Comparison of ENCODE assay signal across 8 cellular contexts in the genomic region with DNA sequence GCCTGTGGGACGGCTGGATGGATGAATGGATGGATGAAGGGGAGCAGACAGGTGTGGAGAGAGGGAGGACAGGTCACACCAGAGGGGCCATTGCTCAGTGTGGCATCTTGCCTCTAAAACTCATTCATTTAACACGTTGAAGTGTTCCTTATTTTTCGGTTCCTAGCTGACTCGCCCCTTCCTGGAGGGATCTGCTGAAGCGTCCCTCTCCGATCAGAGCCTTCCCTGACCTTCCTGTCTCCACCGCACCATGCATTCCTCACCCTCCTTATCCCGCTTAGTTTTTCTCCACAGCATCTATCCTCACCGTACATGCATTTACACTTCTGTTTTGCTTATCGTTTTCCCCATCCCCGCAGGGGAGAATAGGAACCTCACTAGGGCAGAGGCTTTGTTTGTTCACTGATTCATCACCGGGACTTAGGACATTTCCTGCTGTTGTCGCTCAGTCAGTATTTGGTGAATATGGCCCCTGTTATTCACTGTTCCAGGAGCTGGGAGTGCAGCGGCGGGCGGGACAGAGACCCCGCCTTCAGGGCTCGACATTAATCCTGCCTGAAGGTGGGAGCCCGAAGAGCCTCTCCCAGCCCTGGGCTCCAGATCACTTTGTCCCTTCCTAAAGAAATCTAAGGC. TPM values are rescaled to one million over a fixed set of nuclear protein-coding genes. Genes with fewer than 3 reads are reported as not detected.
DNase-seq lines count a peak whose midpoint lies in the region; ATAC-seq and TF ChIP-seq lines count a peak whose summit lies in the region.

No MANE protein-coding gene starts in this region.

- H3K79me1 ChIP-seq in neuronal stem cell (ENCODE audit: low read depth, low read length): no peaks in the 10 kb centered on the region

- H4K8ac ChIP-seq in neuronal stem cell (ENCODE audit: low read depth, low read length): no peak overlapping the region

- H3K4me2 ChIP-seq in neuronal stem cell (ENCODE audit: insufficient read depth, low read length, poor library complexity, severe bottlenecking): peak overlapping the region; percentile 88

- H2AK5ac ChIP-seq in neuronal stem cell (ENCODE audit: low read depth, low read length): no peak overlapping the region

- H2BK5ac ChIP-seq in neuronal stem cell (ENCODE audit: low read length): no peak overlapping the region

- H3K27me3 ChIP-seq in neuronal stem cell (ENCODE audit: control insufficient read depth in 3 of 3, insufficient read depth in 3 of 3, low read depth in 1 of 3, low read length in 3 of 3): peaks cover 0 to 6% (median 2%) of the 10 kb centered on the region in 3 experiments

- no peak overlapping the region for H2BK15ac ChIP-seq in neuronal stem cell (ENCODE audit: low read length)

- H2BK12ac ChIP-seq in neuronal stem cell (ENCODE audit: low read length): no peak overlapping the region

- H3K18ac ChIP-seq in neuronal stem cell (ENCODE audit: low read length): peak overlapping the region; percentile 6

- CTCF ChIA-PET in activated naive CD4-positive, alpha-beta T cell treated with anti-CD3 and anti-CD28 coated beads for 36 hours (lab: Charles Lee): interaction anchor here (0.5 to 8.6 kb wide), 79 partner anchors 11 to 733 kb away, joined by 3 to 192 read pairs (median 5); partner anchors contain the start of genes CEP70 and ESYT3

- intact Hi-C loops in activated naive CD4-positive, alpha-beta T cell treated with anti-CD3 and anti-CD28 coated beads for 36 hours (cut with micrococcal nuclease): loop anchor here (1.0 to 5.0 kb wide), 6 partner anchors 82 to 583 kb away; partner anchors contain the start of gene CEP70

- H3K9me3 Mint-ChIP-seq in activated naive CD4-positive, alpha-beta T cell treated with anti-CD3 and anti-CD28 coated beads for 36 hours: no peaks in the 10 kb centered on the region

- no peak overlapping the region for H2BK120ac ChIP-seq in neuronal stem cell (ENCODE audit: low read depth, low read length)

- H3K4me1 Mint-ChIP-seq in activated naive CD4-positive, alpha-beta T cell treated with anti-CD3 and anti-CD28 coated beads for 36 hours (ENCODE audit: low read depth): peaks cover 4% of the 10 kb centered on the region

- peak; percentile 12 for ATAC-seq in HG03066 (IDR thresholded peaks at IDR 0.05; ENCODE audit: low read depth, unreplicated experiment)
- no peak for ATAC-seq in HG03521 (IDR thresholded peaks at IDR 0.05; ENCODE audit: unreplicated experiment)
- no peak for ATAC-seq in GM18520 (IDR thresholded peaks at IDR 0.05; ENCODE audit: unreplicated experiment)

- WGBS in neuronal stem cell (ENCODE audit: extremely low coverage in 2 of 2, insufficient read length in 2 of 2, insufficient replicate concordance in 1 of 2), 2 donors: no CpG with 5 or more reads among the region's 19 CpGs

- H2AFZ ChIP-seq in neuronal stem cell (ENCODE audit: low read length): peak overlapping the region; percentile 99

- no peak for DNase-seq in activated naive CD4-positive, alpha-beta T cell treated with anti-CD3 and anti-CD28 coated beads for 36 hours
- DNase-seq in activated naive CD4-positive, alpha-beta T cell treated with Interleukin-2 at 50 U/mL for 16 hours: no peak
- DNase-seq in SIG-M5 (lab: John Stamatoyannopoulos, UW) (peak; percentile 69), epithelial cell of esophagus (ENCODE audit: low read depth) (peak; percentile 73), neuronal stem cell (ENCODE audit: low spot score) (no peak)

- H3K27ac Mint-ChIP-seq in activated naive CD4-positive, alpha-beta T cell treated with anti-CD3 and anti-CD28 coated beads for 36 hours: no peak overlapping the region

- H3K4me3 Mint-ChIP-seq in activated naive CD4-positive, alpha-beta T cell treated with anti-CD3 and anti-CD28 coated beads for 36 hours: peak overlapping the region; percentile 81

- H3K27me3 Mint-ChIP-seq in activated naive CD4-positive, alpha-beta T cell treated with anti-CD3 and anti-CD28 coated beads for 36 hours (ENCODE audit: low read depth): no peaks in the 10 kb centered on the region

- no peak overlapping the region for H3K27ac ChIP-seq in neuronal stem cell (replicated peaks; ENCODE audit: low read length)

- H3K4me3 ChIP-seq in epithelial cell of esophagus (ENCODE audit: low read length) (peak overlapping the region; percentile 65), neuronal stem cell (ENCODE audit: low read length in 2 of 2) (peak overlapping the region; percentile 70 to 79)

- H3K9ac ChIP-seq in neuronal stem cell (ENCODE audit: low read depth, low read length, poor library complexity): peak overlapping the region; percentile 50

- H3K23ac ChIP-seq in neuronal stem cell (ENCODE audit: low read depth, low read length, poor library complexity): no peak overlapping the region

- H3K14ac ChIP-seq in neuronal stem cell (ENCODE audit: low read length): no peak overlapping the region

- no peak for TF ChIP-seq CTCF in epithelial cell of esophagus (IDR thresholded peaks at IDR 0.05; ENCODE audit: insufficient read depth, low read depth, low read length, missing control alignments)

- no peaks in the 10 kb centered on the region for H3K36me3 ChIP-seq in neuronal stem cell (replicated peaks in 1 of 2; ENCODE audit: control insufficient read depth in 2 of 2, insufficient read depth in 2 of 2, low read length in 2 of 2)

- H3K9me3 ChIP-seq in neuronal stem cell (replicated peaks in 1 of 2; ENCODE audit: control insufficient read depth in 2 of 2, insufficient read depth in 1 of 2, low read depth in 1 of 2, low read length in 2 of 2): no peaks in the 10 kb centered on the region

- no peaks in the 10 kb centered on the region for H3K4me1 ChIP-seq in neuronal stem cell (ENCODE audit: control insufficient read depth in 2 of 2, insufficient read depth in 1 of 2, low read depth in 1 of 2, low read length in 2 of 2)

- no peak overlapping the region for H3K4ac ChIP-seq in neuronal stem cell (ENCODE audit: low read length)

- H4K91ac ChIP-seq in neuronal stem cell (ENCODE audit: low read depth, low read length, poor library complexity): no peak overlapping the region

- no peaks in the 10 kb centered on the region for H3K36me3 Mint-ChIP-seq in activated naive CD4-positive, alpha-beta T cell treated with anti-CD3 and anti-CD28 coated beads for 36 hours (ENCODE audit: low read depth)

RNA-seq across cellular contexts. Expression of gene FOXL2, which starts 32.0 kb away (rescaled TPM):
- not detected for total RNA-seq in activated naive CD4-positive, alpha-beta T cell treated with anti-CD3 and anti-CD28 coated beads for 36 hours
- polyA plus RNA-seq in neuronal stem cell (2013, experiment 1 of 2): 0.04 TPM
- 0.04 TPM for polyA plus RNA-seq in neuronal stem cell (2013, experiment 2 of 2)

RNA-seq across cellular contexts. Expression of gene FOXL2NB, which starts 32.0 kb away (rescaled TPM):
- total RNA-seq in activated naive CD4-positive, alpha-beta T cell treated with anti-CD3 and anti-CD28 coated beads for 36 hours: not detected
- 0.01 TPM for polyA plus RNA-seq in neuronal stem cell (2013, experiment 1 of 2)
- not detected for polyA plus RNA-seq in neuronal stem cell (2013, experiment 2 of 2)

Comparison
In these comparisons a context has a peak if more than half of its experiments do, and no peak if none do; other contexts are left out.
1. DNase-seq: peak in SIG-M5 (single experiment) and epithelial cell of esophagus (single experiment); none in activated naive CD4-positive, alpha-beta T cell treated with anti-CD3 and anti-CD28 coated beads for 36 hours (single experiment), activated naive CD4-positive, alpha-beta T cell treated with Interleukin-2 at 50 U/mL for 16 hours (single experiment) and neuronal stem cell (single experiment).